19 cellular contexts compared by ENCODE assay signal in the genomic region with DNA sequence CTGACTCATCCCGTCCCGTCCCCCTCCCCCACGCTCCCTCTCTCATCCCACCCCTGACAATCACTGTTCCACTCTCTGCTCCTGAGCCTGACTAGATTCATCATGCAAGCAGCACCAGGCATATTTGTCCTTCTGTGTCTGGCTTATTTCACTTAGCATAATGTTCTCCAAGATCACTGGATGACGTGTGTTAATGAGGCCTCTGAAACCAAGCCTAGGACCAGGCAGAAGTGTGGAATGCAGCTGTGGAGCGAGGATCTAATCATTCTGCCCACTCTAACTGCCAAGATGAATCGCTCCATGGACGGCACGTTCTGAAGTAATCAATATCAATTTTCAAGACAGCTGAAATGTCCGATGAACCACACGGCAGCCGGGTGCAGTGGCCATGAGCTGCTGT.
DNase-seq lines count a peak whose midpoint lies in the region; FAIRE-seq and TF ChIP-seq lines count a peak whose summit lies in the region.
"Had no signal": no experiment of that assay in that cellular context is flagged by ENCODE, and none has a peak within 500 bp of the region (broad histone marks: within the 10 kb centered on the region; RNA-seq: fewer than 3 reads in every experiment).

No MANE protein-coding gene starts in this region.

- no peaks in the 10 kb centered on the region for H3K23me2 ChIP-seq in H1 (ENCODE audit: low read depth, low read length)

- H4K5ac ChIP-seq in H1 (ENCODE audit: insufficient read length, low read depth, low read length): no peak overlapping the region

- POLR2A ChIA-PET in H1 (lab: Charles Lee; ENCODE audit: partially characterized antibody): no interaction called here

- no peak overlapping the region for H3K4me3 ChIP-seq in H1 (ENCODE audit: extremely low read depth in 1 of 4, insufficient read depth in 2 of 4, low read depth in 3 of 4, low read length in 4 of 4)
- H3K4me3 ChIP-seq in effector memory CD4-positive, alpha-beta T cell (ENCODE audit: insufficient read depth, low read depth, low read length, poor library complexity, severe bottlenecking): no peak overlapping the region

- H3K36me3 ChIP-seq in H1 (ENCODE audit: control insufficient read depth in 2 of 4, insufficient read depth in 4 of 4, low read length in 3 of 4): no peaks in the 10 kb centered on the region
- no peaks in the 10 kb centered on the region for H3K36me3 ChIP-seq in effector memory CD4-positive, alpha-beta T cell (ENCODE audit: control insufficient read depth, insufficient read depth, low read length)

- H2AK5ac ChIP-seq in H1 (ENCODE audit: low read depth, low read length): no peak overlapping the region

- H3K14ac ChIP-seq in H1 (ENCODE audit: insufficient read length): no peak overlapping the region

- no peak overlapping the region for H3K23ac ChIP-seq in H1 (ENCODE audit: insufficient read length)

- H3K18ac ChIP-seq in H1 (ENCODE audit: extremely low read depth, low read length): no peak overlapping the region

- H4K91ac ChIP-seq in H1 (replicated peaks; ENCODE audit: insufficient read length, low read length): no peak overlapping the region

- 92% methylated on average over 11 of the region's 11 CpGs; no CpG with 5 or more reads in 1 of the 2 experiments for WGBS in H1 (ENCODE audit: extremely low coverage in 1 of 2, insufficient coverage in 1 of 2, insufficient read length in 1 of 2, insufficient replicate concordance in 2 of 2, low coverage in 1 of 2, low lambda C conversion rate in 2 of 2, missing lambda C conversion rate in 1 of 2), 2 experiments

- H3K4ac ChIP-seq in H1 (replicated peaks; ENCODE audit: insufficient read length, low read depth, low read length): no peak overlapping the region

- no peak overlapping the region for H2BK12ac ChIP-seq in H1 (ENCODE audit: low read depth, low read length)

- no peak for TF ChIP-seq RAD21 in H1 (IDR thresholded peaks at IDR 0.05 in 1 of 2, conservative IDR thresholded peaks at IDR 0.05 in 1 of 2; ENCODE audit: low read depth in 2 of 2, low read length in 2 of 2)

- TF ChIP-seq CTCF in H1 (IDR thresholded peaks at IDR 0.05; ENCODE audit: control extremely low read depth in 1 of 3, insufficient read depth in 1 of 3, low read depth in 1 of 3, low read length in 3 of 3): no peak

- no peak for TF ChIP-seq EP300 in H1 (IDR thresholded peaks at IDR 0.05; ENCODE audit: borderline replicate concordance in 1 of 2, low read depth in 2 of 2, low read length in 2 of 2)

- no peak overlapping the region for H2BK15ac ChIP-seq in H1 (ENCODE audit: low read length)

- no peaks in the 10 kb centered on the region; a peak in 2 of 7 replicates for H3K4me1 ChIP-seq in H1 (replicated peaks in 1 of 4; ENCODE audit: control insufficient read depth in 3 of 4, insufficient read depth in 4 of 4, low read length in 3 of 4)
- no peaks in the 10 kb centered on the region for H3K4me1 ChIP-seq in effector memory CD4-positive, alpha-beta T cell (ENCODE audit: control insufficient read depth, insufficient read depth, low read length, poor library complexity, severe bottlenecking)

- H4K20me1 ChIP-seq in H1 (replicated peaks in 1 of 2; ENCODE audit: control insufficient read depth in 1 of 2, insufficient read depth in 2 of 2, low read length in 2 of 2): no peaks in the 10 kb centered on the region

- H2BK5ac ChIP-seq in H1 (ENCODE audit: low read depth, low read length): no peak overlapping the region

- no peak overlapping the region for H3K4me2 ChIP-seq in H1 (ENCODE audit: insufficient read depth in 1 of 2, low read depth in 2 of 2, low read length in 2 of 2)

- H3K79me2 ChIP-seq in H1 (ENCODE audit: control insufficient read depth in 1 of 2, insufficient read depth in 2 of 2, low read length in 2 of 2): no peaks in the 10 kb centered on the region

- no peaks in the 10 kb centered on the region; a peak in 1 of 4 replicates for H3K9me3 ChIP-seq in H1 (ENCODE audit: insufficient read depth in 2 of 2, low read depth in 1 of 2, low read length in 1 of 2)
- no peaks in the 10 kb centered on the region for H3K9me3 ChIP-seq in effector memory CD4-positive, alpha-beta T cell (ENCODE audit: control insufficient read depth, low read length)

- no peak for FAIRE-seq in H1 (lab: Jason Lieb, UNC)
- FAIRE-seq: RCC 7860 had no signal

- no peaks in the 10 kb centered on the region for H3K79me1 ChIP-seq in H1 (ENCODE audit: low read depth, low read length)

- TF ChIP-seq POLR2A in H1 (IDR thresholded peaks at IDR 0.05; ENCODE audit: control extremely low read depth in 1 of 2, low read depth in 2 of 2, low read length in 2 of 2): no peak

- H2BK20ac ChIP-seq in H1 (ENCODE audit: low read length): no peak overlapping the region

- H4K8ac ChIP-seq in H1 (ENCODE audit: extremely low read depth, insufficient read depth, low read length): no peak overlapping the region

- DNase-seq in SK-N-DZ (ENCODE audit: low spot score): peak; percentile 90
- DNase-seq in H1 (ENCODE audit: low read depth in 1 of 2, low spot score in 2 of 2): no peak
- DNase-seq in kidney tubule cell (ENCODE audit: low spot score): peak; percentile 56
- DNase-seq in retina: peak; percentile 54
- DNase-seq in NCI-H1092 treated with DMSO at 0.1 percent for 48 hours (lab: John Stamatoyannopoulos, UW): no peak
- DNase-seq in HuH-7.5 (ENCODE audit: low spot score): no peak
- DNase-seq in effector memory CD4-positive, alpha-beta T cell: no peak
- DNase-seq in NCI-H69 (lab: John Stamatoyannopoulos, UW): no peak
- DNase-seq: C1 segment of cervical spinal cord; CD8-positive, alpha-beta memory T cell; DMS79; H7; IMR-90; NCI-H1048; NCI-H2081; NCI-H2171 treated with DMSO at 0.1 percent for 48 hours; NCI-H510A; NCI-H774 had no signal

- H2BK120ac ChIP-seq in H1 (replicated peaks; ENCODE audit: low read depth, low read length): no peak overlapping the region

- no peaks in the 10 kb centered on the region for H3K27me3 ChIP-seq in H1 (replicated peaks in 1 of 4; ENCODE audit: control insufficient read depth in 3 of 4, extremely low read depth in 1 of 4, insufficient read depth in 3 of 4, low read length in 3 of 4)
- peaks cover 9% of the 10 kb centered on the region for H3K27me3 ChIP-seq in effector memory CD4-positive, alpha-beta T cell (replicated peaks; ENCODE audit: control insufficient read depth, insufficient read depth, low read length, poor library complexity, severe bottlenecking)

- CTCF ChIA-PET in H1 (lab: Charles Lee; ENCODE audit: partially characterized antibody): interaction anchor here (1.2 to 2.5 kb wide), 4 partner anchors 10 to 294 kb away, joined by 3 to 12 read pairs (median 6); no protein-coding TSS in a partner anchor

- no peak overlapping the region for H3K27ac ChIP-seq in H1 (ENCODE audit: low read depth, low read length)
- no peak overlapping the region for H3K27ac ChIP-seq in effector memory CD4-positive, alpha-beta T cell (ENCODE audit: insufficient read depth, low read length, poor library complexity, severe bottlenecking)

- H3K9ac ChIP-seq in H1 (replicated peaks in 1 of 4; ENCODE audit: extremely low read depth in 1 of 4, low read depth in 3 of 4, low read length in 3 of 4): no peak overlapping the region

- no peak overlapping the region for H3K56ac ChIP-seq in H1 (replicated peaks; ENCODE audit: insufficient read length, low read depth, low read length)

- 0 out of 2 replicates have a peak overlapping the region, but pooled peaks have one; percentile 50 for H2AFZ ChIP-seq in H1 (ENCODE audit: low read length)

TF ChIP-seq in H1, 55 proteins besides CTCF, POLR2A, EP300 and RAD21:
- no peak for TF ChIP-seq HDAC6 (IDR thresholded peaks at IDR 0.05; ENCODE audit: low read depth, low read length)

Comparison
In these comparisons a context has a peak if more than half of its experiments do, and no peak if none do; other contexts are left out.
1. DNase-seq: peak in SK-N-DZ (single experiment), kidney tubule cell (single experiment) and retina (single experiment); none in H1 (0 of 2), NCI-H1092 treated with DMSO at 0.1 percent for 48 hours (single experiment), HuH-7.5 (single experiment), effector memory CD4-positive, alpha-beta T cell (0 of 3) and NCI-H69 (single experiment).